Comparison of ENCODE assay signal across 29 cellular contexts in the genomic region with DNA sequence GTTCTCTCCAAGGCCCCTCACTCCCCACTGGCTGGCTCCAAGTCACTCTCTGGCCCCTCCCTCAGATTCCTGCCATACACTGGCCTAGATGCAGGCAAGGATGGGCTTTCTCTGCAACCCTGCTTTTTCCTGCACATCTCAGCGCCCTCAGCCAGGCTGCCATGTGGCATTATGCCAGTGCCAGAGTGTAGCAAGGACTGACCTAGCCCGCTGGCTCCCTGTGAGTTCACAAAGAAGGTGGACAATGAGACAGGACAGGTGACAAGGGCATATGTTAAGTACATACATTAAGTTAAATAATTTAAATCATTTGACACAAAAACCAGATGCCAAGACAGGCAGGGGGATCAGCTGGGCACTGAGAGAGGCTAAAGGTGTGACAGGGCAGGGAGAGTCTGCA.
DNase-seq lines count a peak whose midpoint lies in the region; ATAC-seq and TF ChIP-seq lines count a peak whose summit lies in the region.
"Had no signal": no experiment of that assay in that cellular context is flagged by ENCODE, and none has a peak within 500 bp of the region (broad histone marks: within the 10 kb centered on the region; RNA-seq: fewer than 3 reads in every experiment).

No MANE protein-coding gene starts in this region.

- peak overlapping the region; percentile 67 to 74 for H3K27ac ChIP-seq in tibial artery
- H3K27ac ChIP-seq in CD4-positive, alpha-beta memory T cell (ENCODE audit: low read depth, low read length): no peak overlapping the region
- H3K27ac ChIP-seq: brain microvascular endothelial cell, ovary, RWPE1 had no signal

- no peak overlapping the region for H3K4me3 Mint-ChIP-seq in nephron
- H3K4me3 Mint-ChIP-seq in stimulated activated effector memory CD8-positive, alpha-beta T cell treated with anti-CD3 and anti-CD28 coated beads, Interleukin-12 subunit alpha, Interleukin-12 subunit beta, amount 100 ng/mL, for 72 hours: no peak overlapping the region
- H3K4me3 Mint-ChIP-seq in CD4-positive, alpha-beta memory T cell: no peak overlapping the region
- H3K4me3 Mint-ChIP-seq: activated CD4-positive, alpha-beta T cell treated with anti-CD3 and anti-CD28 coated beads for 36 hours; activated T-cell treated with anti-CD3 and anti-CD28 coated beads, Interleukin-2, amount 50 U/mL, for 24 hours; CD8-positive, alpha-beta memory T cell; dendritic cell treated with granulocyte-macrophage colony-stimulating factor and Interleukin-4, amounts not matched to agents 40 ng/mL and 50 ng/mL, for 4 days; stimulated activated naive CD8-positive, alpha-beta T cell treated with anti-CD3 and anti-CD28 coated beads, Interleukin-15, amount 100 ng/mL, for 72 hours; type B pancreatic cell had no signal

- no peaks in the 10 kb centered on the region for H3K9me3 ChIP-seq in tibial artery
- no peaks in the 10 kb centered on the region for H3K9me3 ChIP-seq in CD4-positive, alpha-beta memory T cell (ENCODE audit: control insufficient read depth in 1 of 2, low read length in 2 of 2)
- H3K9me3 ChIP-seq: ovary, right atrium auricular region had no signal

- peaks cover 58% of the 10 kb centered on the region for H3K4me1 Mint-ChIP-seq in nephron
- H3K4me1 Mint-ChIP-seq in stimulated activated effector memory CD8-positive, alpha-beta T cell treated with anti-CD3 and anti-CD28 coated beads, Interleukin-12 subunit alpha, Interleukin-12 subunit beta, amount 100 ng/mL, for 72 hours: peaks cover 13% of the 10 kb centered on the region
- peaks cover 4 to 21% (median 15%) of the 10 kb centered on the region in 4 donors for H3K4me1 Mint-ChIP-seq in CD4-positive, alpha-beta memory T cell

- peak overlapping the region; percentile 51 to 74 (median 61) for H3K27ac Mint-ChIP-seq in nephron
- H3K27ac Mint-ChIP-seq in stimulated activated effector memory CD8-positive, alpha-beta T cell treated with anti-CD3 and anti-CD28 coated beads, Interleukin-12 subunit alpha, Interleukin-12 subunit beta, amount 100 ng/mL, for 72 hours: no peak overlapping the region
- H3K27ac Mint-ChIP-seq in CD4-positive, alpha-beta memory T cell: no peak overlapping the region
- H3K27ac Mint-ChIP-seq: activated CD4-positive, alpha-beta T cell treated with anti-CD3 and anti-CD28 coated beads for 36 hours; activated T-cell treated with anti-CD3 and anti-CD28 coated beads, Interleukin-2, amount 50 U/mL, for 24 hours; CD8-positive, alpha-beta memory T cell; dendritic cell treated with granulocyte-macrophage colony-stimulating factor and Interleukin-4, amounts not matched to agents 40 ng/mL and 50 ng/mL, for 4 days; type B pancreatic cell had no signal

- H3K27me3 Mint-ChIP-seq in nephron (ENCODE audit: low read depth): no peaks in the 10 kb centered on the region
- no peaks in the 10 kb centered on the region for H3K27me3 Mint-ChIP-seq in CD4-positive, alpha-beta memory T cell
- H3K27me3 Mint-ChIP-seq: activated CD4-positive, alpha-beta T cell treated with anti-CD3 and anti-CD28 coated beads for 36 hours; activated T-cell treated with anti-CD3 and anti-CD28 coated beads, Interleukin-2, amount 50 U/mL, for 24 hours; dendritic cell treated with granulocyte-macrophage colony-stimulating factor and Interleukin-4, amounts not matched to agents 40 ng/mL and 50 ng/mL, for 4 days; naive B cell; stimulated activated naive CD8-positive, alpha-beta T cell treated with anti-CD3 and anti-CD28 coated beads, Interleukin-15, amount 100 ng/mL, for 72 hours; type B pancreatic cell had no signal

- no peaks in the 10 kb centered on the region for H3K36me3 Mint-ChIP-seq in nephron (ENCODE audit: low read depth)
- no peaks in the 10 kb centered on the region for H3K36me3 Mint-ChIP-seq in stimulated activated effector memory CD8-positive, alpha-beta T cell treated with anti-CD3 and anti-CD28 coated beads, Interleukin-12 subunit alpha, Interleukin-12 subunit beta, amount 100 ng/mL, for 72 hours
- peaks cover 0 to 7% of the 10 kb centered on the region in 2 donors for H3K36me3 Mint-ChIP-seq in CD4-positive, alpha-beta memory T cell
- H3K36me3 Mint-ChIP-seq: naive B cell had no signal

- DNase-seq in Right ventricle myocardium superior: no peak
- DNase-seq in cardiac septum (ENCODE audit: low spot score): no peak
- DNase-seq in cerebellar cortex (ENCODE audit: low spot score): peak; percentile 40
- no peak for DNase-seq in tibial artery
- DNase-seq in stimulated activated effector memory CD8-positive, alpha-beta T cell treated with anti-CD3 and anti-CD28 coated beads, Interleukin-12 subunit alpha, Interleukin-12 subunit beta, amount 100 ng/mL, for 72 hours (ENCODE audit: low spot score in 2 of 2): no peak
- DNase-seq in CD4-positive, alpha-beta memory T cell: no peak
- DNase-seq: activated CD4-positive, alpha-beta T cell treated with anti-CD3 and anti-CD28 coated beads for 36 hours; activated T-cell treated with anti-CD3 and anti-CD28 coated beads, Interleukin-2, amount 50 U/mL, for 24 hours; AML-193; brain microvascular endothelial cell; CD8-positive, alpha-beta memory T cell; KBM-7; kidney glomerular epithelial cell; mesenchymal stem cell; MM.1S; naive B cell; NCI-H1694; NCI-H2227 treated with DMSO at 0.1 percent for 48 hours; stimulated activated naive CD8-positive, alpha-beta T cell treated with anti-CD3 and anti-CD28 coated beads, Interleukin-15, amount 100 ng/mL, for 72 hours; T-helper 2 cell had no signal

- H3K36me3 ChIP-seq in tibial artery: no peaks in the 10 kb centered on the region
- no peaks in the 10 kb centered on the region for H3K36me3 ChIP-seq in CD4-positive, alpha-beta memory T cell (ENCODE audit: insufficient read depth, low read length)
- H3K36me3 ChIP-seq: brain microvascular endothelial cell, ovary, right atrium auricular region had no signal

- intact Hi-C loops in Right ventricle myocardium superior (cut with DNase I) (no loop called here), cardiac septum (cut with DNase I) (no loop called here), tibial artery (cut with DNase I; ENCODE audit: low total_unique reads) (no loop called here)
- intact Hi-C loops in CD4-positive, alpha-beta memory T cell (cut with micrococcal nuclease): no loop called here

- CTCF ChIA-PET in CD4-positive, alpha-beta memory T cell (lab: Charles Lee; ENCODE audit: partially characterized antibody): no interaction called here

- no peak overlapping the region for H3K4me3 ChIP-seq in tibial artery
- H3K4me3 ChIP-seq in CD4-positive, alpha-beta memory T cell (ENCODE audit: low read length in 2 of 2): no peak overlapping the region
- H3K4me3 ChIP-seq: ovary, right atrium auricular region had no signal

- H3K27me3 ChIP-seq in tibial artery: no peaks in the 10 kb centered on the region
- no peaks in the 10 kb centered on the region for H3K27me3 ChIP-seq in CD4-positive, alpha-beta memory T cell (ENCODE audit: insufficient read depth, low read length)
- H3K27me3 ChIP-seq: brain microvascular endothelial cell, ovary, right atrium auricular region had no signal

- no peaks in the 10 kb centered on the region for H3K9me3 Mint-ChIP-seq in nephron
- no peaks in the 10 kb centered on the region for H3K9me3 Mint-ChIP-seq in stimulated activated effector memory CD8-positive, alpha-beta T cell treated with anti-CD3 and anti-CD28 coated beads, Interleukin-12 subunit alpha, Interleukin-12 subunit beta, amount 100 ng/mL, for 72 hours
- no peaks in the 10 kb centered on the region for H3K9me3 Mint-ChIP-seq in CD4-positive, alpha-beta memory T cell
- H3K9me3 Mint-ChIP-seq: activated T-cell treated with anti-CD3 and anti-CD28 coated beads, Interleukin-2, amount 50 U/mL, for 24 hours; CD8-positive, alpha-beta memory T cell; dendritic cell treated with granulocyte-macrophage colony-stimulating factor and Interleukin-4, amounts not matched to agents 40 ng/mL and 50 ng/mL, for 4 days; naive B cell; stimulated activated naive CD8-positive, alpha-beta T cell treated with anti-CD3 and anti-CD28 coated beads, Interleukin-15, amount 100 ng/mL, for 72 hours; type B pancreatic cell had no signal

- peak; percentile 33 for ATAC-seq in Right ventricle myocardium superior (ENCODE audit: poor library complexity)
- no peak for ATAC-seq in HG03097 (IDR thresholded peaks at IDR 0.05; ENCODE audit: low FRiP score, unreplicated experiment)
- no peak for ATAC-seq in stimulated activated effector memory CD8-positive, alpha-beta T cell treated with anti-CD3 and anti-CD28 coated beads, Interleukin-12 subunit alpha, Interleukin-12 subunit beta, amount 100 ng/mL, for 72 hours
- ATAC-seq: activated CD4-positive, alpha-beta T cell treated with anti-CD3 and anti-CD28 coated beads for 36 hours; HCT116; SK-N-SH treated with all-trans-retinoic acid at 6 μM for 48 hours; stimulated activated naive CD8-positive, alpha-beta T cell treated with anti-CD3 and anti-CD28 coated beads, Interleukin-15, amount 100 ng/mL, for 72 hours had no signal

- POLR2A ChIA-PET in CD4-positive, alpha-beta memory T cell (lab: Charles Lee; ENCODE audit: partially characterized antibody): no interaction called here

- TF ChIP-seq CTCF in nephron (IDR thresholded peaks at IDR 0.05; ENCODE audit: unreplicated experiment in 3 of 3) (no peak), tibial artery (IDR thresholded peaks at IDR 0.05) (no peak)

- peaks cover 0 to 44% (median 36%) of the 10 kb centered on the region in 4 donors for H3K4me1 ChIP-seq in tibial artery
- peaks cover 5% of the 10 kb centered on the region for H3K4me1 ChIP-seq in CD4-positive, alpha-beta memory T cell (ENCODE audit: insufficient read depth, low read length)

Comparison
In these comparisons a context has a peak if more than half of its experiments do, and no peak if none do; other contexts are left out.
1. H3K27ac Mint-ChIP-seq: peak in nephron (3 of 3); none in stimulated activated effector memory CD8-positive, alpha-beta T cell treated with anti-CD3 and anti-CD28 coated beads, Interleukin-12 subunit alpha, Interleukin-12 subunit beta, amount 100 ng/mL, for 72 hours (single experiment) and CD4-positive, alpha-beta memory T cell (0 of 7).